ENCODE assay signal across 11 cellular contexts in genomic region chr17:38864636-38865398, GRCh38. TPM values are rescaled to one million over a fixed set of nuclear protein-coding genes. Genes with fewer than 3 reads are reported as not detected.
DNase-seq lines count a peak whose midpoint lies in the region; ATAC-seq and TF ChIP-seq lines count a peak whose summit lies in the region.
"Had no signal": no experiment of that assay in that cellular context is flagged by ENCODE, and none has a peak within 500 bp of the region (broad histone marks: within the 10 kb centered on the region; RNA-seq: fewer than 3 reads in every experiment).

No MANE protein-coding gene starts in this region.

- no peak overlapping the region for H3K9ac ChIP-seq in mammary epithelial cell (ENCODE audit: insufficient read depth, low read length)

- no peak overlapping the region for H3K4me2 ChIP-seq in mammary epithelial cell (ENCODE audit: insufficient read depth, low read depth, low read length)

- CTCF ChIA-PET in mammary epithelial cell (lab: Charles Lee; ENCODE audit: low non-redundant PET), result no interaction called here
- CTCF ChIA-PET in activated CD4-positive, alpha-beta memory T cell treated with anti-CD3 and anti-CD28 coated beads, Interleukin-2, amount 10 ng/mL, durations not matched to agents 7 days and 5 days (lab: Charles Lee), result no interaction called here

- H3K79me2 ChIP-seq in mammary epithelial cell (ENCODE audit: insufficient read depth, low read length), result peaks cover under 1% of the 10 kb centered on the region

- no peaks in the 10 kb centered on the region for H3K36me3 ChIP-seq in mammary epithelial cell (ENCODE audit: insufficient read depth, low read length)

- peaks cover 19% of the 10 kb centered on the region for H3K4me1 Mint-ChIP-seq in nephron progenitor cell
- H3K4me1 Mint-ChIP-seq in activated CD4-positive, alpha-beta memory T cell treated with anti-CD3 and anti-CD28 coated beads, Interleukin-2, amount 10 ng/mL, durations not matched to agents 7 days and 5 days, result peaks cover 21% of the 10 kb centered on the region

- peaks cover 25% of the 10 kb centered on the region for H3K27me3 Mint-ChIP-seq in nephron progenitor cell (ENCODE audit: low read depth, poor library complexity)
- H3K27me3 Mint-ChIP-seq in activated CD4-positive, alpha-beta memory T cell treated with anti-CD3 and anti-CD28 coated beads, Interleukin-2, amount 10 ng/mL, durations not matched to agents 7 days and 5 days, result peaks cover 3% of the 10 kb centered on the region
- H3K27me3 Mint-ChIP-seq: effector memory CD8-positive, alpha-beta T cell had no signal

- TF ChIP-seq CTCF in mammary epithelial cell (conservative IDR thresholded peaks at IDR 0.05 in 1 of 2, IDR thresholded peaks at IDR 0.05 in 1 of 2; ENCODE audit: extremely low read depth in 1 of 2, insufficient read depth in 1 of 2, low read depth in 1 of 2, low read length in 2 of 2), result peak; percentile 22 to 58
- TF ChIP-seq CTCF in nephron progenitor cell (IDR thresholded peaks at IDR 0.05), result peak; percentile 22

- intact Hi-C loops in mammary epithelial cell (cut with micrococcal nuclease), result no loop called here

- peaks cover 33% of the 10 kb centered on the region for H3K4me1 ChIP-seq in mammary epithelial cell (ENCODE audit: insufficient read depth, low read length)

- peak; percentile 71 for DNase-seq in DMS 273 (lab: John Stamatoyannopoulos, UW; ENCODE audit: unreplicated experiment)
- no peak for DNase-seq in DMS 273 treated with DMSO at 0.1 percent for 48 hours (lab: John Stamatoyannopoulos, UW)
- peak; percentile 49 for DNase-seq in NCI-H1694 (lab: John Stamatoyannopoulos, UW)
- peak; percentile 62 for DNase-seq in mammary epithelial cell
- DNase-seq in nephron progenitor cell, result no peak
- no peak for DNase-seq in activated CD4-positive, alpha-beta memory T cell treated with anti-CD3 and anti-CD28 coated beads, Interleukin-2, amount 10 ng/mL, durations not matched to agents 7 days and 5 days
- DNase-seq in NCI-H2029 (lab: John Stamatoyannopoulos, UW), result no peak
- DNase-seq: effector memory CD8-positive, alpha-beta T cell; GOT3; PC-9 had no signal

- no peaks in the 10 kb centered on the region for H3K27me3 ChIP-seq in mammary epithelial cell (ENCODE audit: insufficient read depth, low read length)

- H3K27ac ChIP-seq in mammary epithelial cell (ENCODE audit: insufficient read depth, low read depth, low read length), result peak overlapping the region; percentile 3

- POLR2A ChIA-PET in activated CD4-positive, alpha-beta memory T cell treated with anti-CD3 and anti-CD28 coated beads, Interleukin-2, amount 10 ng/mL, durations not matched to agents 7 days and 5 days (lab: Charles Lee), result no interaction called here

- no peak for ATAC-seq in HG03521 (IDR thresholded peaks at IDR 0.05; ENCODE audit: unreplicated experiment)
- ATAC-seq: effector memory CD8-positive, alpha-beta T cell had no signal

- dilution Hi-C loops in mammary epithelial cell (cut with HindIII; ENCODE audit: low sequenced_read_pairs), result no loop called here

- no peak overlapping the region for H2AFZ ChIP-seq in mammary epithelial cell (ENCODE audit: low read depth, low read length)
- H2AFZ ChIP-seq: PC-9 had no signal

- BruUV-seq in mammary epithelial cell (replicated peaks; lab: Mats Ljungman, UMichigan), result no TSS peak

- H3K9me3 ChIP-seq in mammary epithelial cell (replicated peaks; ENCODE audit: insufficient read depth, low read length), result no peaks in the 10 kb centered on the region

- no peak overlapping the region for H3K4me3 ChIP-seq in mammary epithelial cell (replicated peaks in 1 of 3; ENCODE audit: insufficient read depth in 1 of 3, low read depth in 2 of 3, low read length in 3 of 3)
- H3K4me3 ChIP-seq: PC-9 had no signal

- H3K9me3 Mint-ChIP-seq in nephron progenitor cell, result no peaks in the 10 kb centered on the region
- H3K9me3 Mint-ChIP-seq in activated CD4-positive, alpha-beta memory T cell treated with anti-CD3 and anti-CD28 coated beads, Interleukin-2, amount 10 ng/mL, durations not matched to agents 7 days and 5 days, result no peaks in the 10 kb centered on the region
- H3K9me3 Mint-ChIP-seq: effector memory CD8-positive, alpha-beta T cell had no signal

- H3K36me3 Mint-ChIP-seq in nephron progenitor cell (ENCODE audit: low read depth), result no peaks in the 10 kb centered on the region
- H3K36me3 Mint-ChIP-seq in activated CD4-positive, alpha-beta memory T cell treated with anti-CD3 and anti-CD28 coated beads, Interleukin-2, amount 10 ng/mL, durations not matched to agents 7 days and 5 days (ENCODE audit: low read depth), result peaks cover 3% of the 10 kb centered on the region

- no peak overlapping the region for H3K4me3 Mint-ChIP-seq in nephron progenitor cell
- H3K4me3 Mint-ChIP-seq in activated CD4-positive, alpha-beta memory T cell treated with anti-CD3 and anti-CD28 coated beads, Interleukin-2, amount 10 ng/mL, durations not matched to agents 7 days and 5 days, result no peak overlapping the region
- H3K4me3 Mint-ChIP-seq: effector memory CD8-positive, alpha-beta T cell had no signal

- 70% methylated on average over 9 of the region's 11 CpGs for WGBS in mammary epithelial cell (ENCODE audit: low coverage, missing lambda C conversion rate)

- in situ Hi-C loops in mammary epithelial cell (cut with MboI; ENCODE audit: low sequenced_read_pairs in 2 of 2), result no loop called here

- no peak overlapping the region for H3K27ac Mint-ChIP-seq in nephron progenitor cell
- no peak overlapping the region for H3K27ac Mint-ChIP-seq in activated CD4-positive, alpha-beta memory T cell treated with anti-CD3 and anti-CD28 coated beads, Interleukin-2, amount 10 ng/mL, durations not matched to agents 7 days and 5 days
- H3K27ac Mint-ChIP-seq: effector memory CD8-positive, alpha-beta T cell had no signal

- no peaks in the 10 kb centered on the region for H4K20me1 ChIP-seq in mammary epithelial cell (ENCODE audit: insufficient read depth, low read length)

RNA-seq across cellular contexts. Expression of gene LASP1, which starts 5.0 kb away (rescaled TPM):
- total RNA-seq in mammary epithelial cell, result 100 to 1,000 TPM; 111 to 154 TPM
- 92.4 TPM for polyA plus RNA-seq in mammary epithelial cell
- 211 TPM for polyA minus RNA-seq in mammary epithelial cell
- 100 to 1,000 TPM; 193 to 196 TPM for total RNA-seq in activated CD4-positive, alpha-beta memory T cell treated with anti-CD3 and anti-CD28 coated beads, Interleukin-2, amount 10 ng/mL, durations not matched to agents 7 days and 5 days

RNA-seq across cellular contexts. Expression of gene RPL23, which starts 11.3 kb away (rescaled TPM):
- 1,000 to 10,000 TPM in 1 of 2 donors, 100 to 1,000 TPM in 1; 693 to 1,265 TPM for total RNA-seq in mammary epithelial cell
- polyA plus RNA-seq in mammary epithelial cell, result 2,470 TPM
- 585 TPM for polyA minus RNA-seq in mammary epithelial cell
- total RNA-seq in activated CD4-positive, alpha-beta memory T cell treated with anti-CD3 and anti-CD28 coated beads, Interleukin-2, amount 10 ng/mL, durations not matched to agents 7 days and 5 days, result 100 to 1,000 TPM; 933 to 960 TPM

RNA-seq across cellular contexts. Expression of gene CWC25, which starts 39.7 kb away (rescaled TPM):
- 10 to 100 TPM in 1 of 2 donors, 1 to 10 TPM in 1; 9.2 to 18.0 TPM for total RNA-seq in mammary epithelial cell
- 11.8 TPM for polyA plus RNA-seq in mammary epithelial cell
- polyA minus RNA-seq in mammary epithelial cell, result 9.4 TPM
- 10 to 100 TPM; 29.0 to 30.1 TPM for total RNA-seq in activated CD4-positive, alpha-beta memory T cell treated with anti-CD3 and anti-CD28 coated beads, Interleukin-2, amount 10 ng/mL, durations not matched to agents 7 days and 5 days

Comparison
In these comparisons a context has a peak if more than half of its experiments do, and no peak if none do; other contexts are left out.
1. DNase-seq: peak in DMS 273 (single experiment), NCI-H1694 (single experiment) and mammary epithelial cell (single experiment); none in DMS 273 treated with DMSO at 0.1 percent for 48 hours (single experiment), nephron progenitor cell (single experiment), activated CD4-positive, alpha-beta memory T cell treated with anti-CD3 and anti-CD28 coated beads, Interleukin-2, amount 10 ng/mL, durations not matched to agents 7 days and 5 days (single experiment) and NCI-H2029 (single experiment).